In genomic region chr12:62637679-62638078, GRCh38 we compare ENCODE assay signal across 19 cellular contexts.
"Had no signal": no experiment of that assay in that cellular context is flagged by ENCODE, and none has a peak within 500 bp of the region (broad histone marks: within the 10 kb centered on the region; RNA-seq: fewer than 3 reads in every experiment).

No MANE protein-coding gene starts in this region.

- H3K9me3 ChIP-seq: SK-N-SH had no signal

- H3K27ac ChIP-seq: RWPE1 had no signal

- H3K9ac ChIP-seq: SK-N-SH had no signal

- DNase-seq: KBM-7, NCI-H1092, NCI-H1105 treated with DMSO at 0.1 percent for 48 hours, NCI-H1417 treated with DMSO at 0.1 percent for 48 hours, NCI-H146, NCI-H1694 treated with DMSO at 0.1 percent for 48 hours, NCI-H1930, NCI-H2081, NCI-H2107, NCI-H226, NCI-H446, NCI-H510A, NCI-H524 treated with DMSO at 0.1 percent for 48 hours, NCI-H69, NCI-H774, PC-3, SHP77, SK-N-SH had no signal

- H3K4me2 ChIP-seq: SK-N-SH had no signal
